32 cellular contexts compared by ENCODE assay signal in genomic region chr11:50074161-50074560, GRCh38. TPM values are rescaled to one million over a fixed set of nuclear protein-coding genes. Genes with fewer than 3 reads are reported as not detected.
"Had no signal": no experiment of that assay in that cellular context is flagged by ENCODE, and none has a peak within 500 bp of the region (broad histone marks: within the 10 kb centered on the region; RNA-seq: fewer than 3 reads in every experiment).

No MANE protein-coding gene starts in this region.

- H3K4me3 ChIP-seq: stomach, suprapubic skin, testis, thoracic aorta, thyroid gland, tibial artery, tibial nerve, transverse colon, upper lobe of left lung, upper lobe of right lung, uterus, vagina had no signal

- H3K4me1 ChIP-seq: stomach, suprapubic skin, testis, thyroid gland, tibial artery, tibial nerve, transverse colon, upper lobe of left lung, upper lobe of right lung, uterus, vagina had no signal

- DNase-seq: stimulated activated CD4-positive, alpha-beta T cell treated with anti-CD3 and anti-CD28 coated beads, Interleukin-2, amount 100 ng/mL, for 48 hours; stimulated activated CD4-positive, alpha-beta T cell treated with anti-CD3 and anti-CD28 coated beads, Interleukin-4, amount 100 ng/mL, for 1 hour; stimulated activated CD4-positive, alpha-beta T cell treated with anti-CD3 and anti-CD28 coated beads, Interleukin-4, amount 100 ng/mL, for 24 hours; stimulated activated CD4-positive, alpha-beta T cell treated with anti-CD3 and anti-CD28 coated beads, Interleukin-4, amount 100 ng/mL, for 4 hours; stimulated activated CD8-positive, alpha-beta memory T cell treated with anti-CD3 and anti-CD28 coated beads, Interleukin-4, amount 100 ng/mL, for 48 hours; stimulated activated naive B cell treated with anti-CD40 and anti-IgM and Interleukin-4, amounts not matched to agents 10 μg/mL and 1 μg/mL and 100 μg/mL, for 72 hours; stimulated activated naive CD4-positive, alpha-beta T cell; stimulated activated naive CD4-positive, alpha-beta T cell treated with Interleukin-2 at 50 U/mL for 16 hours; stimulated activated naive CD8-positive, alpha-beta T cell treated with anti-CD3 and anti-CD28 coated beads, Interleukin-15, amount 100 ng/mL, for 72 hours; stimulated activated naive CD8-positive, alpha-beta T cell treated with anti-CD3 and anti-CD28 coated beads, Interleukin-15, Interleukin-2, amounts not matched to agents 100 U/mL and 50 U/mL, for 24 hours; stomach; substantia nigra; testis; thyroid gland; tibial artery; transverse colon; trophoblast cell; upper lobe of right lung; uterus had no signal

- H3K27me3 ChIP-seq: stomach, suprapubic skin, testis, thyroid gland, tibial artery, tibial nerve, transverse colon, upper lobe of left lung, upper lobe of right lung, uterus, vagina had no signal

- H3K27me3 Mint-ChIP-seq: stimulated activated memory B cell treated with anti-CD40 and anti-IgM and Interleukin-4, amounts not matched to agents 10 μg/mL and 1 μg/mL and 100 μg/mL, for 72 hours; stimulated activated naive B cell treated with anti-CD40 and anti-IgM and Interleukin-4, amounts not matched to agents 10 μg/mL and 1 μg/mL and 100 μg/mL, for 72 hours; stimulated activated naive CD8-positive, alpha-beta T cell treated with anti-CD3 and anti-CD28 coated beads, Interleukin-15, amount 100 ng/mL, for 72 hours; stimulated activated naive CD8-positive, alpha-beta T cell treated with anti-CD3 and anti-CD28 coated beads, Interleukin-15, Interleukin-2, amounts not matched to agents 100 ng/mL and 50 ng/mL, for 24 hours; type B pancreatic cell had no signal

- H3K4me3 Mint-ChIP-seq: stimulated activated effector memory CD8-positive, alpha-beta T cell treated with anti-CD3 and anti-CD28 coated beads, Interleukin-12 subunit alpha, Interleukin-12 subunit beta, amount 100 ng/mL, for 72 hours; stimulated activated memory B cell treated with anti-CD40 and anti-IgM and Interleukin-4, amounts not matched to agents 10 μg/mL and 1 μg/mL and 100 μg/mL, for 72 hours; stimulated activated naive B cell treated with anti-CD40 and anti-IgM and Interleukin-4, amounts not matched to agents 10 μg/mL and 1 μg/mL and 100 μg/mL, for 72 hours; stimulated activated naive CD8-positive, alpha-beta T cell treated with anti-CD3 and anti-CD28 coated beads, Interleukin-15, amount 100 ng/mL, for 72 hours; stimulated activated naive CD8-positive, alpha-beta T cell treated with anti-CD3 and anti-CD28 coated beads, Interleukin-15, Interleukin-2, amounts not matched to agents 100 ng/mL and 50 ng/mL, for 24 hours; type B pancreatic cell had no signal

- H3K36me3 ChIP-seq: stomach, suprapubic skin, thoracic aorta, thyroid gland, tibial artery, tibial nerve, transverse colon, upper lobe of left lung, upper lobe of right lung, uterus, vagina had no signal

- H3K4me1 Mint-ChIP-seq: stimulated activated memory B cell treated with anti-CD40 and anti-IgM and Interleukin-4, amounts not matched to agents 10 μg/mL and 1 μg/mL and 100 μg/mL, for 72 hours; stimulated activated naive B cell treated with anti-CD40 and anti-IgM and Interleukin-4, amounts not matched to agents 10 μg/mL and 1 μg/mL and 100 μg/mL, for 72 hours; stimulated activated naive CD8-positive, alpha-beta T cell treated with anti-CD3 and anti-CD28 coated beads, Interleukin-15, amount 100 ng/mL, for 72 hours had no signal

- H3K36me3 Mint-ChIP-seq: stimulated activated effector memory CD8-positive, alpha-beta T cell treated with anti-CD3 and anti-CD28 coated beads, Interleukin-12 subunit alpha, Interleukin-12 subunit beta, amount 100 ng/mL, for 72 hours; stimulated activated memory B cell treated with anti-CD40 and anti-IgM and Interleukin-4, amounts not matched to agents 10 μg/mL and 1 μg/mL and 100 μg/mL, for 72 hours; type B pancreatic cell had no signal

- H3K27ac ChIP-seq: stomach, suprapubic skin, testis, thoracic aorta, thyroid gland, tibial artery, tibial nerve, transverse colon, upper lobe of left lung, upper lobe of right lung, uterus, vagina had no signal

- H3K9me3 ChIP-seq: testis, thoracic aorta, thyroid gland, upper lobe of right lung, uterus, vagina had no signal

- H3K27ac Mint-ChIP-seq: stimulated activated effector memory CD8-positive, alpha-beta T cell treated with anti-CD3 and anti-CD28 coated beads, Interleukin-12 subunit alpha, Interleukin-12 subunit beta, amount 100 ng/mL, for 72 hours; stimulated activated memory B cell treated with anti-CD40 and anti-IgM and Interleukin-4, amounts not matched to agents 10 μg/mL and 1 μg/mL and 100 μg/mL, for 72 hours; stimulated activated naive B cell treated with anti-CD40 and anti-IgM and Interleukin-4, amounts not matched to agents 10 μg/mL and 1 μg/mL and 100 μg/mL, for 72 hours; stimulated activated naive CD8-positive, alpha-beta T cell treated with anti-CD3 and anti-CD28 coated beads, Interleukin-15, amount 100 ng/mL, for 72 hours; stimulated activated naive CD8-positive, alpha-beta T cell treated with anti-CD3 and anti-CD28 coated beads, Interleukin-15, Interleukin-2, amounts not matched to agents 100 ng/mL and 50 ng/mL, for 24 hours; type B pancreatic cell had no signal

RNA-seq across cellular contexts. Expression of gene OR4C45, which starts 41.5 kb away (rescaled TPM):
- total RNA-seq: stomach, subcutaneous adipose tissue, suprapubic skin, temporal lobe, testis, thoracic aorta, thyroid gland, tibial nerve, transverse colon, upper lobe of left lung, upper lobe of right lung, ureter, urinary bladder, uterus, vagina had no signal
